In the genomic region with DNA sequence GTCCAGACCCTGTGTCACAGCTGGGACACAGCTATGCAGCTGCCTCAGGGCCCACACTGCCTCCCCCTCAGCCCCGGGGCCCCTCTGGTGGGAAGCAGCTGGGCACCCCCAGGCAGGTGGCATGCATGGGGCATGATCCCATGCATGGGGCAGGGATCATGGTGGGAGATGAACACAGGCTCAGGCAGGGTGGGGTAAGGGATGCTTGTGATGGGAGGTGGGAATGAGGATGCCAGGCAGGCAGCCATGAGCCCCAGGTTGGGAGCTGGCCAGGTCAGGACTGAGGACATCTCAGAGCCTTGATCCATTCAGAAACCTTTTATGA, we compare ENCODE assay signal across 14 cellular contexts. TPM values are rescaled to one million over a fixed set of nuclear protein-coding genes. Genes with fewer than 3 reads are reported as not detected.
A peak's percentile ranks its signal among the peaks of the same experiment; 100 is the strongest.
DNase-seq lines count a peak whose midpoint lies in the region; ATAC-seq, FAIRE-seq and TF ChIP-seq lines count a peak whose summit lies in the region.
"Had no signal": no experiment of that assay in that cellular context is flagged by ENCODE, and none has a peak within 500 bp of the region (broad histone marks: within the 10 kb centered on the region; RNA-seq: fewer than 3 reads in every experiment).

No MANE protein-coding gene starts in this region.

- no peak for FAIRE-seq in small intestine (lab: Jason Lieb, UNC)
- FAIRE-seq: GM19239, HTR-8/SVneo had no signal

- H3K4me2 ChIP-seq in GM23338 = no peak overlapping the region

- H3K9me3 ChIP-seq in T-helper 17 cell (ENCODE audit: control insufficient read depth, low read length, poor library complexity, severe bottlenecking) = no peaks in the 10 kb centered on the region
- no peaks in the 10 kb centered on the region for H3K9me3 ChIP-seq in small intestine (ENCODE audit: control insufficient read depth, low read depth)

- peaks cover 22% of the 10 kb centered on the region for H4K20me1 ChIP-seq in GM23338 (replicated peaks; ENCODE audit: insufficient read depth)

- peaks cover 17% of the 10 kb centered on the region for H3K27me3 Mint-ChIP-seq in GM23338 (ENCODE audit: insufficient read depth, low read depth, poor library complexity)
- no peaks in the 10 kb centered on the region for H3K27me3 Mint-ChIP-seq in T-helper 17 cell
- H3K27me3 Mint-ChIP-seq in endothelial cell (ENCODE audit: unreplicated experiment) = peaks cover 10% of the 10 kb centered on the region

- DNase-seq in GM23338 (ENCODE audit: low spot score) (no peak), T-helper 17 cell (no peak), endothelial cell (ENCODE audit: low spot score) (no peak), small intestine (no peak), NCI-H510A treated with DMSO at 0.1 percent for 48 hours (lab: John Stamatoyannopoulos, UW) (no peak)
- DNase-seq: NCI-H1105; NCI-H524; RPMI8226; stimulated activated naive CD4-positive, alpha-beta T cell treated with Interleukin-2 at 50 U/mL for 16 hours had no signal

- H3K27ac ChIP-seq in GM23338 (ENCODE audit: low read depth) (no peak overlapping the region), small intestine (ENCODE audit: low read depth in 1 of 2, low read length in 1 of 2) (peak overlapping the region; percentile 65 to 78)

- H3K4me1 ChIP-seq in GM23338 (ENCODE audit: insufficient read depth) (peaks cover 23% of the 10 kb centered on the region), small intestine (ENCODE audit: control insufficient read depth in 2 of 2, insufficient read depth in 1 of 2, low read depth in 1 of 2, low read length in 1 of 2) (peaks cover 12 to 22% of the 10 kb centered on the region in 2 donors)

- H3K9me2 ChIP-seq in GM23338 (ENCODE audit: insufficient read depth) = no peaks in the 10 kb centered on the region

- 0 out of 2 replicates have a peak, but pooled peaks cover 5% of the 10 kb centered on the region for H3F3A ChIP-seq in GM23338 (replicated peaks; ENCODE audit: low read depth)

- H3K27me3 ChIP-seq in GM23338 (ENCODE audit: insufficient read depth) (no peaks in the 10 kb centered on the region), small intestine (ENCODE audit: control insufficient read depth in 2 of 2, insufficient read depth in 2 of 2, low read length in 2 of 2) (no peaks in the 10 kb centered on the region)

- H3K36me3 ChIP-seq in GM23338 (ENCODE audit: insufficient read depth) (no peaks in the 10 kb centered on the region), small intestine (ENCODE audit: control insufficient read depth in 2 of 2, insufficient read depth in 2 of 2, low read length in 2 of 2) (no peaks in the 10 kb centered on the region)

- peaks cover 2% of the 10 kb centered on the region; the same call in 1 of the 3 replicates for H3K36me3 Mint-ChIP-seq in GM23338 (ENCODE audit: low read depth)
- H3K36me3 Mint-ChIP-seq in T-helper 17 cell (ENCODE audit: low read depth) = peaks cover 9% of the 10 kb centered on the region
- no peaks in the 10 kb centered on the region for H3K36me3 Mint-ChIP-seq in endothelial cell (ENCODE audit: low read depth, unreplicated experiment)

- TF ChIP-seq CTCF in GM23338 (conservative IDR thresholded peaks at IDR 0.05; ENCODE audit: low read depth in 2 of 2) (no peak), endothelial cell (IDR thresholded peaks at IDR 0.05; ENCODE audit: unreplicated experiment) (no peak)

- H3K4me1 Mint-ChIP-seq in GM23338 = peaks cover 50% of the 10 kb centered on the region
- peaks cover 72% of the 10 kb centered on the region for H3K4me1 Mint-ChIP-seq in T-helper 17 cell
- no peaks in the 10 kb centered on the region for H3K4me1 Mint-ChIP-seq in endothelial cell (ENCODE audit: unreplicated experiment)

- peaks cover 99% of the 10 kb centered on the region for H3K79me2 ChIP-seq in GM23338 (replicated peaks; ENCODE audit: insufficient read depth)

- H3K9me3 Mint-ChIP-seq in GM23338 (no peaks in the 10 kb centered on the region), endothelial cell (ENCODE audit: unreplicated experiment) (no peaks in the 10 kb centered on the region)

- no peak for ATAC-seq in GM23338
- ATAC-seq in T-helper 17 cell = no peak
- ATAC-seq in GM21786 (IDR thresholded peaks at IDR 0.05; ENCODE audit: unreplicated experiment) = no peak
- no peak for ATAC-seq in HG03045 (IDR thresholded peaks at IDR 0.05; ENCODE audit: unreplicated experiment)

- WGBS in small intestine, 3 donors = 60 to 100% (median 85%) methylated on average over 1 of the region's 1 CpG

- H2AFZ ChIP-seq in GM23338 = no peak overlapping the region

- no peak overlapping the region for H3K4me3 ChIP-seq in GM23338
- H3K4me3 ChIP-seq in small intestine (ENCODE audit: low read depth in 1 of 2, low read length in 2 of 2) = no peak overlapping the region
- H3K4me3 ChIP-seq: coronary artery had no signal

- H3K27ac Mint-ChIP-seq in GM23338 = no peak overlapping the region; the same call in 1 of the 2 replicates
- peak overlapping the region; percentile 99 for H3K27ac Mint-ChIP-seq in T-helper 17 cell
- H3K27ac Mint-ChIP-seq in endothelial cell (ENCODE audit: unreplicated experiment) = no peak overlapping the region

- H3K4me3 Mint-ChIP-seq in GM23338 (peak overlapping the region; percentile 6; the same call in 1 of the 3 replicates), T-helper 17 cell (peak overlapping the region; percentile 52), endothelial cell (ENCODE audit: unreplicated experiment) (peak overlapping the region; percentile 18)

TF ChIP-seq in GM23338, 12 proteins besides CTCF, POLR2A, EP300 and RAD21:
- TF ChIP-seq CREB1 (CRISPR knock-in tag; IDR thresholded peaks at IDR 0.05; ENCODE audit: low read depth) = no peak
- no peak for TF ChIP-seq ZNF114 (CRISPR knock-in tag; IDR thresholded peaks at IDR 0.05)
- TF ChIP-seq NANOG (IDR thresholded peaks at IDR 0.05; ENCODE audit: borderline replicate concordance) = no peak

RNA-seq across cellular contexts. Expression of a gene that starts 19.7 kb away (rescaled TPM):
- total RNA-seq in GM23338 (2014; rRNA removed; shearing (Covaris generic)) = 21.5 and 22.4 TPM in 2 replicates
- 11.2 and 11.5 TPM in 2 replicates for polyA plus RNA-seq in GM23338 (2016; fragmentation: Nextera tagmentation; extraction: Ambion mirVana)
- 100 to 1,000 TPM; 254 to 268 TPM for total RNA-seq in T-helper 17 cell
- 27.3 TPM for total RNA-seq in endothelial cell (ENCODE audit: unreplicated experiment)
- polyA plus RNA-seq in small intestine = 100 to 1,000 TPM in 1 of 3 donors, 10 to 100 TPM in 2; 43.9 to 123 (median 69.4) TPM

RNA-seq across cellular contexts. Expression of a gene that starts 23.5 kb away (rescaled TPM):
- total RNA-seq in GM23338 (2014; rRNA removed; shearing (Covaris generic)) = 29.0 and 36.6 TPM in 2 replicates
- polyA plus RNA-seq in GM23338 (2016; fragmentation: Nextera tagmentation; extraction: Ambion mirVana) = 92.2 and 92.4 TPM in 2 replicates
- 10 to 100 TPM; 23.3 to 26.2 TPM for total RNA-seq in T-helper 17 cell
- 31.5 TPM for total RNA-seq in endothelial cell (ENCODE audit: unreplicated experiment)
- polyA plus RNA-seq in small intestine = 10 to 100 TPM; 23.2 to 46.0 (median 37.8) TPM

RNA-seq across cellular contexts. Expression of a gene that starts 30.6 kb away (rescaled TPM):
- total RNA-seq in GM23338 (2014; rRNA removed; shearing (Covaris generic)) = 7.5 and 13.4 TPM in 2 replicates
- polyA plus RNA-seq in GM23338 (2016; fragmentation: Nextera tagmentation; extraction: Ambion mirVana) (19.5 and 25.1 TPM in 2 replicates), small intestine (under 1 TPM in 2 of 3 donors, not detected in 1; 0.60 to 0.81 TPM)
- total RNA-seq in T-helper 17 cell (1 to 10 TPM; 2.1 to 2.3 TPM), endothelial cell (ENCODE audit: unreplicated experiment) (2.4 TPM)

RNA-seq across cellular contexts. Expression of a gene that starts 44.3 kb away (rescaled TPM):
- 35.3 and 39.1 TPM in 2 replicates for total RNA-seq in GM23338 (2014; rRNA removed; shearing (Covaris generic))
- 7.9 and 8.1 TPM in 2 replicates for polyA plus RNA-seq in GM23338 (2016; fragmentation: Nextera tagmentation; extraction: Ambion mirVana)
- 10 to 100 TPM; 18.5 to 22.1 TPM for total RNA-seq in T-helper 17 cell
- total RNA-seq in endothelial cell (ENCODE audit: unreplicated experiment) = 25.0 TPM
- 10 to 100 TPM; 20.4 to 34.7 (median 24.6) TPM for polyA plus RNA-seq in small intestine
